ENCODE assay signal across 18 cellular contexts in genomic region chr1:244713329-244713728, GRCh38.
"Had no signal": no experiment of that assay in that cellular context is flagged by ENCODE, and none has a peak within 500 bp of the region (broad histone marks: within the 10 kb centered on the region; RNA-seq: fewer than 3 reads in every experiment).

No MANE protein-coding gene starts in this region.

- DNase-seq: activated B cell treated with CpG ODN at 0.5 μM for 24 hours; activated effector memory CD4-positive, alpha-beta T cell treated with Interleukin-2 at 50 U/mL for 16 hours; activated naive CD4-positive, alpha-beta T cell treated with anti-CD3 and anti-CD28 coated beads for 36 hours; activated naive CD8-positive, alpha-beta T cell treated with anti-CD3 and anti-CD28 coated beads, Interleukin-2, amount 10 ng/mL, durations not matched to agents 7 days and 5 days; amniotic stem cell; dorsolateral prefrontal cortex; effector memory CD8-positive, alpha-beta T cell; foreskin melanocyte; glutamatergic neuron; left ventricle myocardium inferior; naive thymus-derived CD4-positive, alpha-beta T cell; small intestine; stimulated activated CD4-positive, alpha-beta T cell treated with anti-CD3 and anti-CD28 coated beads, Interleukin-2, amount 100 ng/mL, for 24 hours; stimulated activated naive CD8-positive, alpha-beta T cell treated with anti-CD3 and anti-CD28 coated beads, Interleukin-15, amount 100 ng/mL, for 72 hours; tibial artery had no signal

- H3K9me3 ChIP-seq: breast epithelium, left ventricle myocardium inferior, tibial artery had no signal

- H3K27ac ChIP-seq: breast epithelium, dorsolateral prefrontal cortex, hepatocyte, left ventricle myocardium inferior, neural progenitor cell, tibial artery had no signal

- H3K27me3 ChIP-seq: breast epithelium, dorsolateral prefrontal cortex, hepatocyte, neural progenitor cell, tibial artery had no signal

- H3K4me3 ChIP-seq: breast epithelium, dorsolateral prefrontal cortex, hepatocyte, left ventricle myocardium inferior, neural progenitor cell, tibial artery had no signal

- H3K4me1 ChIP-seq: breast epithelium, neural progenitor cell had no signal

- H3K4me2 ChIP-seq: hepatocyte, neural progenitor cell had no signal

- H3K9ac ChIP-seq: neural progenitor cell had no signal

- H3K36me3 ChIP-seq: breast epithelium, left ventricle myocardium inferior, neural progenitor cell, tibial artery had no signal
